Comparison of ENCODE assay signal across 10 cellular contexts in genomic region chr1:167904641-167905040, GRCh38. TPM values are rescaled to one million over a fixed set of nuclear protein-coding genes. Genes with fewer than 3 reads are reported as not detected.
DNase-seq lines count a peak whose midpoint lies in the region; TF ChIP-seq lines count a peak whose summit lies in the region.
"Had no signal": no experiment of that assay in that cellular context is flagged by ENCODE, and none has a peak within 500 bp of the region (broad histone marks: within the 10 kb centered on the region; RNA-seq: fewer than 3 reads in every experiment).

No MANE protein-coding gene starts in this region.

- intact Hi-C loops in spleen (cut with DNase I; ENCODE audit: low total_unique reads): no loop called here
- intact Hi-C loops in stomach (cut with DNase I; ENCODE audit: low total_unique reads): no loop called here

- no peaks in the 10 kb centered on the region for H3K36me3 Mint-ChIP-seq in glutamatergic neuron (ENCODE audit: unreplicated experiment)
- H3K36me3 Mint-ChIP-seq: activated naive CD8-positive, alpha-beta T cell treated with anti-CD3 and anti-CD28 coated beads, Interleukin-2, amount 10 ng/mL, durations not matched to agents 7 days and 5 days had no signal

- POLR2A ChIA-PET in HEK293T (lab: Yijun Ruan, JAX): interaction anchor here (1.3 kb wide), 1 partner anchor 31 kb away, joined by 8 read pairs; the partner anchor contains the start of gene DCAF6

- CTCF ChIA-PET in HEK293T (lab: Yijun Ruan, JAX): no interaction called here

- H3K27ac Mint-ChIP-seq in glutamatergic neuron (ENCODE audit: unreplicated experiment): peak overlapping the region; percentile 67
- H3K27ac Mint-ChIP-seq: activated naive CD8-positive, alpha-beta T cell treated with anti-CD3 and anti-CD28 coated beads, Interleukin-2, amount 10 ng/mL, durations not matched to agents 7 days and 5 days had no signal

- H3K27me3 Mint-ChIP-seq in glutamatergic neuron (ENCODE audit: unreplicated experiment): no peaks in the 10 kb centered on the region

- TF ChIP-seq POLR2A in spleen (IDR thresholded peaks at IDR 0.05): no peak
- no peak for TF ChIP-seq POLR2A in stomach (IDR thresholded peaks at IDR 0.05)

- H3K4me1 ChIP-seq in spleen (peaks cover 0 to 9% (median 2%) of the 10 kb centered on the region in 6 donors), stomach (peaks cover 0 to 23% (median 9%) of the 10 kb centered on the region in 4 donors)

- 80 to 86% (median 82%) methylated on average over 3 of the region's 3 CpGs for WGBS in spleen, 5 donors
- WGBS in stomach, 5 donors: 47 to 58% (median 54%) methylated on average over 3 of the region's 3 CpGs

- H3K36me3 ChIP-seq in spleen (no peaks in the 10 kb centered on the region), stomach (no peaks in the 10 kb centered on the region)

- peak overlapping the region in 5 of 8 donors; percentile 2 to 53 (median 34) for H3K27ac ChIP-seq in spleen
- H3K27ac ChIP-seq in stomach: no peak overlapping the region

- DNase-seq in NCI-H1417 (lab: John Stamatoyannopoulos, UW) (peak in 2 of 3 experiments; percentile 24 to 93), NCI-H1417 treated with DMSO at 0.1 percent for 48 hours (lab: John Stamatoyannopoulos, UW) (no peak), RKO (ENCODE audit: low spot score) (peak; percentile 20), glutamatergic neuron (no peak), spleen (no peak), HEK293T (ENCODE audit: extremely low spot score) (no peak), stomach (no peak)
- DNase-seq in activated naive CD4-positive, alpha-beta T cell (lab: John Stamatoyannopoulos, UW): no peak
- DNase-seq: activated naive CD8-positive, alpha-beta T cell treated with anti-CD3 and anti-CD28 coated beads, Interleukin-2, amount 10 ng/mL, durations not matched to agents 7 days and 5 days; NCI-H1105 treated with DMSO at 0.1 percent for 48 hours had no signal

- H3K27me3 ChIP-seq in spleen (replicated peaks in 1 of 7) (no peaks in the 10 kb centered on the region), stomach (no peaks in the 10 kb centered on the region)

- TF ChIP-seq CTCF in glutamatergic neuron (IDR thresholded peaks at IDR 0.05; ENCODE audit: partially characterized antibody, unreplicated experiment): no peak
- TF ChIP-seq CTCF in spleen (IDR thresholded peaks at IDR 0.05 in 8 of 11, conservative IDR thresholded peaks at IDR 0.05 in 3 of 11): no peak
- TF ChIP-seq CTCF in stomach (IDR thresholded peaks at IDR 0.05): no peak

- peaks cover 16% of the 10 kb centered on the region for H3K4me1 Mint-ChIP-seq in glutamatergic neuron (ENCODE audit: low read depth, unreplicated experiment)
- H3K4me1 Mint-ChIP-seq: activated naive CD8-positive, alpha-beta T cell treated with anti-CD3 and anti-CD28 coated beads, Interleukin-2, amount 10 ng/mL, durations not matched to agents 7 days and 5 days had no signal

- H3K4me3 ChIP-seq in spleen (no peak overlapping the region), stomach (no peak overlapping the region)

- no peak for TF ChIP-seq EP300 in stomach (IDR thresholded peaks at IDR 0.05)

- H3K9me3 Mint-ChIP-seq in glutamatergic neuron (ENCODE audit: unreplicated experiment): no peaks in the 10 kb centered on the region

- no peak overlapping the region for H3K4me3 Mint-ChIP-seq in glutamatergic neuron (ENCODE audit: unreplicated experiment)
- H3K4me3 Mint-ChIP-seq: activated naive CD8-positive, alpha-beta T cell treated with anti-CD3 and anti-CD28 coated beads, Interleukin-2, amount 10 ng/mL, durations not matched to agents 7 days and 5 days had no signal

- H3K9me3 ChIP-seq in spleen (peaks cover 1 to 9% (median 7%) of the 10 kb centered on the region in 8 donors), stomach (peaks cover 0 to 4% (median under 1%) of the 10 kb centered on the region in 4 donors)

TF ChIP-seq in HEK293T, 16 proteins besides CTCF, POLR2A, EP300 and RAD21:
- TF ChIP-seq CTBP1 (IDR thresholded peaks at IDR 0.05; ENCODE audit: borderline replicate concordance): no peak
- TF ChIP-seq FOXK2 (IDR thresholded peaks at IDR 0.05): no peak
- TF ChIP-seq, protein P1, sequence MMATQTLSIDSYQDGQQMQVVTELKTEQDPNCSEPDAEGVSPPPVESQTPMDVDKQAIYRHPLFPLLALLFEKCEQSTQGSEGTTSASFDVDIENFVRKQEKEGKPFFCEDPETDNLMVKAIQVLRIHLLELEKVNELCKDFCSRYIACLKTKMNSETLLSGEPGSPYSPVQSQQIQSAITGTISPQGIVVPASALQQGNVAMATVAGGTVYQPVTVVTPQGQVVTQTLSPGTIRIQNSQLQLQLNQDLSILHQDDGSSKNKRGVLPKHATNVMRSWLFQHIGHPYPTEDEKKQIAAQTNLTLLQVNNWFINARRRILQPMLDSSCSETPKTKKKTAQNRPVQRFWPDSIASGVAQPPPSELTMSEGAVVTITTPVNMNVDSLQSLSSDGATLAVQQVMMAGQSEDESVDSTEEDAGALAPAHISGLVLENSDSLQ (IDR thresholded peaks at IDR 0.05): no peak
- no peak for TF ChIP-seq LEF1 (IDR thresholded peaks at IDR 0.05; ENCODE audit: borderline replicate concordance)
- no peak for TF ChIP-seq NFRKB (IDR thresholded peaks at IDR 0.05)
- no peak for TF ChIP-seq TARDBP (IDR thresholded peaks at IDR 0.05)
- TF ChIP-seq FOXM1 (IDR thresholded peaks at IDR 0.05; ENCODE audit: borderline replicate concordance): no peak
- TF ChIP-seq SP1 (IDR thresholded peaks at IDR 0.05): no peak
- no peak for TF ChIP-seq ZNF384 (IDR thresholded peaks at IDR 0.05)
- TF ChIP-seq SUZ12 (IDR thresholded peaks at IDR 0.05): no peak
- no peak for TF ChIP-seq FOXA1 (IDR thresholded peaks at IDR 0.05)
- no peak for TF ChIP-seq BHLHE40 (IDR thresholded peaks at IDR 0.05; ENCODE audit: borderline replicate concordance)
- TF ChIP-seq ARNT (IDR thresholded peaks at IDR 0.05): no peak
- no peak for TF ChIP-seq HDGF (IDR thresholded peaks at IDR 0.05; ENCODE audit: borderline replicate concordance)
- no peak for TF ChIP-seq ELF4 (IDR thresholded peaks at IDR 0.05)
TF ChIP-seq in HEK293T: peak in this region for 0.

RNA-seq across cellular contexts. Expression of gene ADCY10, which starts 9.3 kb away (rescaled TPM):
- total RNA-seq in glutamatergic neuron (ENCODE audit: unreplicated experiment): 0.07 TPM
- total RNA-seq in spleen: under 1 TPM in 4 of 7 donors, not detected in 3; 0.12 to 0.40 (median 0.29) TPM
- under 1 TPM in 2 of 3 donors, not detected in 1; 0.04 to 0.12 TPM for polyA plus RNA-seq in spleen
- total RNA-seq in stomach: not detected
- under 1 TPM in 1 of 3 donors, not detected in 2; 0.60 TPM for polyA plus RNA-seq in stomach

RNA-seq across cellular contexts. Expression of gene DCAF6, which starts 31.8 kb away (rescaled TPM):
- total RNA-seq in glutamatergic neuron (ENCODE audit: unreplicated experiment) (28.1 TPM), spleen (10 to 100 TPM; 38.7 to 76.6 (median 48.1) TPM), stomach (100 to 1,000 TPM in 3 of 5 donors, 10 to 100 TPM in 2; 57.8 to 124 (median 112) TPM)
- polyA plus RNA-seq in spleen (10 to 100 TPM; 19.2 to 23.8 (median 21.0) TPM), stomach (10 to 100 TPM; 39.3 to 51.9 (median 51.9) TPM)

RNA-seq across cellular contexts. Expression of gene MPC2, which starts 32.2 kb away (rescaled TPM):
- total RNA-seq in glutamatergic neuron (ENCODE audit: unreplicated experiment): 41.1 TPM
- total RNA-seq in spleen: 10 to 100 TPM; 23.0 to 31.1 (median 29.4) TPM
- polyA plus RNA-seq in spleen: 10 to 100 TPM; 34.6 to 47.4 (median 46.1) TPM
- total RNA-seq in stomach: 10 to 100 TPM; 47.2 to 68.1 (median 54.9) TPM
- 100 to 1,000 TPM; 174 to 271 (median 201) TPM for polyA plus RNA-seq in stomach

Comparison
In these comparisons a context has a peak if more than half of its experiments do, and no peak if none do; other contexts are left out.
1. DNase-seq: peak in NCI-H1417 (2 of 3) and RKO (single experiment); none in NCI-H1417 treated with DMSO at 0.1 percent for 48 hours (single experiment), glutamatergic neuron (single experiment), spleen (single experiment), HEK293T (single experiment), stomach (single experiment) and activated naive CD4-positive, alpha-beta T cell (0 of 4).
2. H3K27ac ChIP-seq: peak in spleen (5 of 8); none in stomach (0 of 5).